1 cellular context compared by ENCODE assay signal in genomic region chr4:122874194-122874593, GRCh38.
TF ChIP-seq lines count a peak whose summit lies in the region.

No MANE protein-coding gene starts in this region.

TF ChIP-seq in A549, 52 proteins besides CTCF, POLR2A, EP300 and RAD21 (continued from another document):
- TF ChIP-seq, protein P1, sequence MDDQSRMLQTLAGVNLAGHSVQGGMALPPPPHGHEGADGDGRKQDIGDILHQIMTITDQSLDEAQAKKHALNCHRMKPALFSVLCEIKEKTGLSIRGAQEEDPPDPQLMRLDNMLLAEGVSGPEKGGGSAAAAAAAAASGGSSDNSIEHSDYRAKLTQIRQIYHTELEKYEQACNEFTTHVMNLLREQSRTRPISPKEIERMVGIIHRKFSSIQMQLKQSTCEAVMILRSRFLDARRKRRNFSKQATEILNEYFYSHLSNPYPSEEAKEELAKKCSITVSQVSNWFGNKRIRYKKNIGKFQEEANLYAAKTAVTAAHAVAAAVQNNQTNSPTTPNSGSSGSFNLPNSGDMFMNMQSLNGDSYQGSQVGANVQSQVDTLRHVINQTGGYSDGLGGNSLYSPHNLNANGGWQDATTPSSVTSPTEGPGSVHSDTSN (IDR thresholded peaks at IDR 0.05) = no peak
- TF ChIP-seq JUN (IDR thresholded peaks at IDR 0.05) = 0 out of 5 replicates have a peak, but pooled peaks have one; percentile 19 to 26
- no peak for TF ChIP-seq KDM5A (IDR thresholded peaks at IDR 0.05)
- TF ChIP-seq RARB (CRISPR knock-in tag; IDR thresholded peaks at IDR 0.05) = no peak
- peak; percentile 75; the same call in 1 of the 2 replicates for TF ChIP-seq HES2 (IDR thresholded peaks at IDR 0.05)
- TF ChIP-seq TFCP2L1 (CRISPR knock-in tag; IDR thresholded peaks at IDR 0.05) = no peak
- no peak for TF ChIP-seq ZFP36 (IDR thresholded peaks at IDR 0.05; ENCODE audit: borderline replicate concordance, partially characterized antibody)
- TF ChIP-seq, protein P2, sequence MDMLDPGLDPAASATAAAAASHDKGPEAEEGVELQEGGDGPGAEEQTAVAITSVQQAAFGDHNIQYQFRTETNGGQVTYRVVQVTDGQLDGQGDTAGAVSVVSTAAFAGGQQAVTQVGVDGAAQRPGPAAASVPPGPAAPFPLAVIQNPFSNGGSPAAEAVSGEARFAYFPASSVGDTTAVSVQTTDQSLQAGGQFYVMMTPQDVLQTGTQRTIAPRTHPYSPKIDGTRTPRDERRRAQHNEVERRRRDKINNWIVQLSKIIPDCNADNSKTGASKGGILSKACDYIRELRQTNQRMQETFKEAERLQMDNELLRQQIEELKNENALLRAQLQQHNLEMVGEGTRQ (IDR thresholded peaks at IDR 0.05) = no peak
- TF ChIP-seq, protein P3, sequence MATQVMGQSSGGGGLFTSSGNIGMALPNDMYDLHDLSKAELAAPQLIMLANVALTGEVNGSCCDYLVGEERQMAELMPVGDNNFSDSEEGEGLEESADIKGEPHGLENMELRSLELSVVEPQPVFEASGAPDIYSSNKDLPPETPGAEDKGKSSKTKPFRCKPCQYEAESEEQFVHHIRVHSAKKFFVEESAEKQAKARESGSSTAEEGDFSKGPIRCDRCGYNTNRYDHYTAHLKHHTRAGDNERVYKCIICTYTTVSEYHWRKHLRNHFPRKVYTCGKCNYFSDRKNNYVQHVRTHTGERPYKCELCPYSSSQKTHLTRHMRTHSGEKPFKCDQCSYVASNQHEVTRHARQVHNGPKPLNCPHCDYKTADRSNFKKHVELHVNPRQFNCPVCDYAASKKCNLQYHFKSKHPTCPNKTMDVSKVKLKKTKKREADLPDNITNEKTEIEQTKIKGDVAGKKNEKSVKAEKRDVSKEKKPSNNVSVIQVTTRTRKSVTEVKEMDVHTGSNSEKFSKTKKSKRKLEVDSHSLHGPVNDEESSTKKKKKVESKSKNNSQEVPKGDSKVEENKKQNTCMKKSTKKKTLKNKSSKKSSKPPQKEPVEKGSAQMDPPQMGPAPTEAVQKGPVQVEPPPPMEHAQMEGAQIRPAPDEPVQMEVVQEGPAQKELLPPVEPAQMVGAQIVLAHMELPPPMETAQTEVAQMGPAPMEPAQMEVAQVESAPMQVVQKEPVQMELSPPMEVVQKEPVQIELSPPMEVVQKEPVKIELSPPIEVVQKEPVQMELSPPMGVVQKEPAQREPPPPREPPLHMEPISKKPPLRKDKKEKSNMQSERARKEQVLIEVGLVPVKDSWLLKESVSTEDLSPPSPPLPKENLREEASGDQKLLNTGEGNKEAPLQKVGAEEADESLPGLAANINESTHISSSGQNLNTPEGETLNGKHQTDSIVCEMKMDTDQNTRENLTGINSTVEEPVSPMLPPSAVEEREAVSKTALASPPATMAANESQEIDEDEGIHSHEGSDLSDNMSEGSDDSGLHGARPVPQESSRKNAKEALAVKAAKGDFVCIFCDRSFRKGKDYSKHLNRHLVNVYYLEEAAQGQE (IDR thresholded peaks at IDR 0.05) = no peak
- no peak for TF ChIP-seq FOSB (CRISPR knock-in tag; IDR thresholded peaks at IDR 0.05)
- TF ChIP-seq, protein P4, sequence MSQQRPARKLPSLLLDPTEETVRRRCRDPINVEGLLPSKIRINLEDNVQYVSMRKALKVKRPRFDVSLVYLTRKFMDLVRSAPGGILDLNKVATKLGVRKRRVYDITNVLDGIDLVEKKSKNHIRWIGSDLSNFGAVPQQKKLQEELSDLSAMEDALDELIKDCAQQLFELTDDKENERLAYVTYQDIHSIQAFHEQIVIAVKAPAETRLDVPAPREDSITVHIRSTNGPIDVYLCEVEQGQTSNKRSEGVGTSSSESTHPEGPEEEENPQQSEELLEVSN (IDR thresholded peaks at IDR 0.05; ENCODE audit: borderline replicate concordance, low read depth) = no peak
- TF ChIP-seq SMC3 (IDR thresholded peaks at IDR 0.05) = no peak
- no peak for TF ChIP-seq CHD4 (IDR thresholded peaks at IDR 0.05; ENCODE audit: borderline replicate concordance)
- TF ChIP-seq TP53 (CRISPR knock-in tag; IDR thresholded peaks at IDR 0.05) = no peak
- TF ChIP-seq PHF8 (IDR thresholded peaks at IDR 0.05; ENCODE audit: borderline replicate concordance, low read depth) = no peak
- TF ChIP-seq BHLHE40 (IDR thresholded peaks at IDR 0.05; ENCODE audit: low read depth, low read length) = no peak
- no peak for TF ChIP-seq NFE2L2 (conservative IDR thresholded peaks at IDR 0.05; ENCODE audit: low read length)
- no peak for TF ChIP-seq KDM1A (IDR thresholded peaks at IDR 0.05; ENCODE audit: low read depth)
- TF ChIP-seq MAFK (IDR thresholded peaks at IDR 0.05; ENCODE audit: partially characterized antibody) = no peak
- no peak for TF ChIP-seq EHMT2 (IDR thresholded peaks at IDR 0.05; ENCODE audit: low read depth)
- no peak for TF ChIP-seq HOXB13 (CRISPR knock-in tag; IDR thresholded peaks at IDR 0.05; ENCODE audit: low read depth)
- TF ChIP-seq CBX2 (IDR thresholded peaks at IDR 0.05; ENCODE audit: borderline replicate concordance, low read depth) = no peak
- TF ChIP-seq, protein P5, sequence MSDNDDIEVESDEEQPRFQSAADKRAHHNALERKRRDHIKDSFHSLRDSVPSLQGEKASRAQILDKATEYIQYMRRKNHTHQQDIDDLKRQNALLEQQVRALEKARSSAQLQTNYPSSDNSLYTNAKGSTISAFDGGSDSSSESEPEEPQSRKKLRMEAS (IDR thresholded peaks at IDR 0.05) = no peak
- peak; percentile 70 for TF ChIP-seq JUNB (IDR thresholded peaks at IDR 0.05)
- peak; percentile 38; the same call in 1 of the 2 replicates for TF ChIP-seq ZSCAN20 (CRISPR knock-in tag; IDR thresholded peaks at IDR 0.05)
- TF ChIP-seq CEBPB (IDR thresholded peaks at IDR 0.05) = peak; percentile 97 to 99
- no peak for TF ChIP-seq RNF2 (IDR thresholded peaks at IDR 0.05; ENCODE audit: borderline replicate concordance, low read depth)
- TF ChIP-seq HOXA7 (CRISPR knock-in tag; IDR thresholded peaks at IDR 0.05) = no peak
- TF ChIP-seq ZNF302 (CRISPR knock-in tag; IDR thresholded peaks at IDR 0.05) = no peak
- TF ChIP-seq NR3C1 (IDR thresholded peaks at IDR 0.05) = no peak
- no peak for TF ChIP-seq CBX8 (IDR thresholded peaks at IDR 0.05)
- TF ChIP-seq FOXS1 (CRISPR knock-in tag; IDR thresholded peaks at IDR 0.05) = no peak
- no peak for TF ChIP-seq SREBF2 (IDR thresholded peaks at IDR 0.05)
- no peak for TF ChIP-seq ZC3H11A (IDR thresholded peaks at IDR 0.05)
- TF ChIP-seq MAZ (IDR thresholded peaks at IDR 0.05; ENCODE audit: borderline replicate concordance, low read depth, low read length) = no peak
- TF ChIP-seq HOXB5 (CRISPR knock-in tag; IDR thresholded peaks at IDR 0.05) = no peak
- TF ChIP-seq ELK1 (IDR thresholded peaks at IDR 0.05; ENCODE audit: low read depth, low read length) = no peak
- no peak for TF ChIP-seq POLR2AphosphoS2 (conservative IDR thresholded peaks at IDR 0.05; ENCODE audit: low read length)
- no peak for TF ChIP-seq ESRRA (IDR thresholded peaks at IDR 0.05; ENCODE audit: borderline replicate concordance, low read length)
- TF ChIP-seq, protein P6, sequence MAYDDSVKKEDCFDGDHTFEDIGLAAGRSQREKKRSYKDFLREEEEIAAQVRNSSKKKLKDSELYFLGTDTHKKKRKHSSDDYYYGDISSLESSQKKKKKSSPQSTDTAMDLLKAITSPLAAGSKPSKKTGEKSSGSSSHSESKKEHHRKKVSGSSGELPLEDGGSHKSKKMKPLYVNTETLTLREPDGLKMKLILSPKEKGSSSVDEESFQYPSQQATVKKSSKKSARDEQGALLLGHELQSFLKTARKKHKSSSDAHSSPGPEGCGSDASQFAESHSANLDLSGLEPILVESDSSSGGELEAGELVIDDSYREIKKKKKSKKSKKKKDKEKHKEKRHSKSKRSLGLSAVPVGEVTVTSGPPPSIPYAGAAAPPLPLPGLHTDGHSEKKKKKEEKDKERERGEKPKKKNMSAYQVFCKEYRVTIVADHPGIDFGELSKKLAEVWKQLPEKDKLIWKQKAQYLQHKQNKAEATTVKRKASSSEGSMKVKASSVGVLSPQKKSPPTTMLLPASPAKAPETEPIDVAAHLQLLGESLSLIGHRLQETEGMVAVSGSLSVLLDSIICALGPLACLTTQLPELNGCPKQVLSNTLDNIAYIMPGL (CRISPR knock-in tag; IDR thresholded peaks at IDR 0.05; ENCODE audit: borderline replicate concordance) = no peak
- TF ChIP-seq GATA3 (IDR thresholded peaks at IDR 0.05; ENCODE audit: borderline replicate concordance) = peak; percentile 58; the same call in 1 of the 2 replicates
- TF ChIP-seq HEYL (CRISPR knock-in tag; IDR thresholded peaks at IDR 0.05) = no peak
